ENCODE assay signal across 8 cellular contexts in genomic region chr19:13952154-13953020, GRCh38. TPM values are rescaled to one million over a fixed set of nuclear protein-coding genes. Genes with fewer than 3 reads are reported as not detected.
A peak's percentile ranks its signal among the peaks of the same experiment; 100 is the strongest.
DNase-seq lines count a peak whose midpoint lies in the region; TF ChIP-seq lines count a peak whose summit lies in the region.

Gene DCAF15 (plus strand): TSS chr19:13952509. CDS start chr19:13952513, 4 bp downstream.

- peak within 1 kb of the TSS; percentile 35 for H2AFZ ChIP-seq in neuron (ENCODE audit: low read depth, low read length)

- H3K36me3 Mint-ChIP-seq in activated naive CD4-positive, alpha-beta T cell treated with anti-CD3 and anti-CD28 coated beads for 36 hours (ENCODE audit: low read depth): peaks cover 13% of the 10 kb centered on the region

- H3K9me3 Mint-ChIP-seq in activated naive CD4-positive, alpha-beta T cell treated with anti-CD3 and anti-CD28 coated beads for 36 hours: no peaks in the 10 kb centered on the region

- H3K4me1 ChIP-seq in neuron (ENCODE audit: insufficient read depth, low read length) (peaks cover 7% of the 10 kb centered on the region), subcutaneous abdominal adipose tissue (ENCODE audit: control insufficient read depth in 5 of 5, insufficient read depth in 5 of 5, low read length in 5 of 5) (peaks cover 7 to 20% (median 17%) of the 10 kb centered on the region in 5 donors)

- peaks cover 17% of the 10 kb centered on the region for H3K4me1 Mint-ChIP-seq in activated naive CD4-positive, alpha-beta T cell treated with anti-CD3 and anti-CD28 coated beads for 36 hours (ENCODE audit: low read depth)

- H3K9me3 ChIP-seq in neuron (ENCODE audit: low read length) (no peaks in the 10 kb centered on the region), subcutaneous abdominal adipose tissue (ENCODE audit: control insufficient read depth in 5 of 5, low read length in 5 of 5) (no peaks in the 10 kb centered on the region)

- H3K9ac ChIP-seq in subcutaneous abdominal adipose tissue (ENCODE audit: low read length in 5 of 5): peak within 1 kb of the TSS; percentile 40 to 85 (median 73)

- H3K27ac Mint-ChIP-seq in activated naive CD4-positive, alpha-beta T cell treated with anti-CD3 and anti-CD28 coated beads for 36 hours: peak within 1 kb of the TSS; percentile 84

- H3K27ac ChIP-seq in subcutaneous abdominal adipose tissue (ENCODE audit: low read depth, low read length): peak within 1 kb of the TSS; percentile 30

- H3K27me3 ChIP-seq in neuron (ENCODE audit: insufficient read depth, low read length) (no peaks in the 10 kb centered on the region), subcutaneous abdominal adipose tissue (ENCODE audit: control insufficient read depth in 5 of 5, insufficient read depth in 4 of 5, low read length in 5 of 5) (no peaks in the 10 kb centered on the region)

- H3K4me3 Mint-ChIP-seq in activated naive CD4-positive, alpha-beta T cell treated with anti-CD3 and anti-CD28 coated beads for 36 hours: peak within 1 kb of the TSS; percentile 96

- intact Hi-C loops in activated naive CD4-positive, alpha-beta T cell treated with anti-CD3 and anti-CD28 coated beads for 36 hours (cut with micrococcal nuclease): loop anchor here (1.0 to 5.0 kb wide), 10 partner anchors 34 to 222 kb away; partner anchors contain the start of genes BRME1, CC2D1A, MISP3 and RFX1

- H3K4me3 ChIP-seq in HFF-Myc (replicated peaks; ENCODE audit: low read depth, low read length) (peak within 1 kb of the TSS; percentile 85), neuron (ENCODE audit: low read length) (peak within 1 kb of the TSS; percentile 89), subcutaneous abdominal adipose tissue (ENCODE audit: low read depth in 1 of 5, low read length in 5 of 5) (peak within 1 kb of the TSS; percentile 74 to 88 (median 79))

- no peak for TF ChIP-seq CTCF in HFF-Myc (IDR thresholded peaks at IDR 0.05; ENCODE audit: low read depth, low read length, missing control alignments)

- H3K36me3 ChIP-seq in neuron (ENCODE audit: insufficient read depth, low read length) (peaks cover 32% of the 10 kb centered on the region), subcutaneous abdominal adipose tissue (ENCODE audit: control insufficient read depth in 5 of 5, insufficient read depth in 5 of 5, low read length in 5 of 5) (peaks cover 0 to 29% (median 26%) of the 10 kb centered on the region in 5 donors)

- DNase-seq in GM03348 (ENCODE audit: low spot score) (peak; percentile 100), HFF-Myc (ENCODE audit: extremely low read depth, low read depth) (peak; percentile 98), NAMALWA (ENCODE audit: low spot score) (peak; percentile 99), SK-N-DZ (ENCODE audit: low spot score) (peak; percentile 99), foreskin melanocyte (peak; percentile 99)
- DNase-seq in activated naive CD4-positive, alpha-beta T cell treated with anti-CD3 and anti-CD28 coated beads for 36 hours: peak; percentile 100

- H3K27me3 Mint-ChIP-seq in activated naive CD4-positive, alpha-beta T cell treated with anti-CD3 and anti-CD28 coated beads for 36 hours (ENCODE audit: low read depth): no peaks in the 10 kb centered on the region

- CTCF ChIA-PET in activated naive CD4-positive, alpha-beta T cell treated with anti-CD3 and anti-CD28 coated beads for 36 hours (lab: Charles Lee): interaction anchor here (1.0 to 2.0 kb wide), 5 partner anchors 29 to 121 kb away, joined by 3 to 7 read pairs (median 4); partner anchors contain the start of gene IL27RA

RNA-seq across cellular contexts. Expression of gene DCAF15, which starts in this region (rescaled TPM):
- 36.7 and 46.9 TPM in 2 replicates for polyA plus RNA-seq in SK-N-DZ (2014; cell fraction: cytosol; rRNA removed)
- 120 and 125 TPM in 2 replicates for polyA plus RNA-seq in SK-N-DZ (2014; cell fraction: nucleus; rRNA removed)
- total RNA-seq in activated naive CD4-positive, alpha-beta T cell treated with anti-CD3 and anti-CD28 coated beads for 36 hours: 10 to 100 TPM; 67.7 to 70.6 TPM

Comparison
In these comparisons a context has a peak if more than half of its experiments do, and no peak if none do; other contexts are left out.
1. Peak in every context shown above with its lines: DNase-seq, H3K4me3 ChIP-seq and H3K27ac ChIP-seq.